Comparison of ENCODE assay signal across 10 cellular contexts in the genomic region with DNA sequence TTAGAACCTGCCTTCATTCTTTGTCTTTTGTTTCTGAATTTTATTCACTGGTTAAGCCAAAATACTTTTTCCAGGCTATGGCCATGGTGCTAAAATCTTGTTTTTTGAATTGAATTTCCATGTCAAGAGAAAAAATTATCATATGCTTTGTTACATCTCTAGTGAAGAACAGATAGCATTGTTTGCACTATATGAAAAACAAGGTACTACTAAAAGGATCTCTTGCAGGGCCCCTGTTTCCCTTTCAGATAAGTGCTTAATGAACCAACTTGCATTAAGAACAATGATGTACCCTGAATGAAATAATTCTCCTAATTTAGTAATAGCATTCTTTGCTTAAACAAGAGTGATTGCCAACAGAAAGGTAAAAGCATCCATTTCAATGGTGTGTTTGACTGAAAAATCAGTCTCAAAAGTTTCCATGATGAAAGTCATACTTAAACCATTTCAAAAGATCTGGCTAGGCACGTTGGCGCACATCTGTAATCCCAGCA. TPM values are rescaled to one million over a fixed set of nuclear protein-coding genes. Genes with fewer than 3 reads are reported as not detected.
DNase-seq lines count a peak whose midpoint lies in the region; ATAC-seq and TF ChIP-seq lines count a peak whose summit lies in the region.
"Had no signal": no experiment of that assay in that cellular context is flagged by ENCODE, and none has a peak within 500 bp of the region (broad histone marks: within the 10 kb centered on the region; RNA-seq: fewer than 3 reads in every experiment).

No MANE protein-coding gene starts in this region.

- intact Hi-C loops in ascending aorta (cut with DNase I): no loop called here

- H3K27ac ChIP-seq in ascending aorta: peak overlapping the region; percentile 100

- peaks cover 8 to 51% of the 10 kb centered on the region in 2 donors for H3K4me1 ChIP-seq in ascending aorta

- TF ChIP-seq CTCF in ascending aorta (IDR thresholded peaks at IDR 0.05): no peak

- H3K9me3 Mint-ChIP-seq in stimulated activated naive CD8-positive, alpha-beta T cell treated with anti-CD3 and anti-CD28 coated beads, Interleukin-15, Interleukin-2, amounts not matched to agents 100 ng/mL and 50 ng/mL, for 24 hours: no peaks in the 10 kb centered on the region
- no peaks in the 10 kb centered on the region for H3K9me3 Mint-ChIP-seq in stimulated activated naive CD8-positive, alpha-beta T cell treated with anti-CD3 and anti-CD28 coated beads, Interleukin-15, amount 100 ng/mL, for 72 hours
- H3K9me3 Mint-ChIP-seq in natural killer cell treated with Interleukin-12 subunit alpha and Interleukin-12 subunit beta and Interleukin-15 and Interleukin-18, amount 100 ng/mL, for 72 hours: no peaks in the 10 kb centered on the region

- H3K27me3 ChIP-seq in ascending aorta: no peaks in the 10 kb centered on the region

- peaks cover 79% of the 10 kb centered on the region for H3K36me3 Mint-ChIP-seq in stimulated activated naive CD8-positive, alpha-beta T cell treated with anti-CD3 and anti-CD28 coated beads, Interleukin-15, Interleukin-2, amounts not matched to agents 100 ng/mL and 50 ng/mL, for 24 hours (ENCODE audit: low read depth)
- H3K36me3 Mint-ChIP-seq in natural killer cell treated with Interleukin-12 subunit alpha and Interleukin-12 subunit beta and Interleukin-15 and Interleukin-18, amount 100 ng/mL, for 72 hours: peaks cover 55% of the 10 kb centered on the region

- peaks cover 55 to 69% of the 10 kb centered on the region in 2 donors for H3K36me3 ChIP-seq in ascending aorta

- H3K4me1 Mint-ChIP-seq in stimulated activated naive CD8-positive, alpha-beta T cell treated with anti-CD3 and anti-CD28 coated beads, Interleukin-15, Interleukin-2, amounts not matched to agents 100 ng/mL and 50 ng/mL, for 24 hours (ENCODE audit: low read depth): peaks cover 84% of the 10 kb centered on the region
- H3K4me1 Mint-ChIP-seq in stimulated activated naive CD8-positive, alpha-beta T cell treated with anti-CD3 and anti-CD28 coated beads, Interleukin-15, amount 100 ng/mL, for 72 hours: peaks cover 80% of the 10 kb centered on the region
- peaks cover 51 to 66% of the 10 kb centered on the region in 2 donors for H3K4me1 Mint-ChIP-seq in natural killer cell treated with Interleukin-12 subunit alpha and Interleukin-12 subunit beta and Interleukin-15 and Interleukin-18, amount 100 ng/mL, for 72 hours (ENCODE audit: low read depth in 2 of 2)

- peak overlapping the region; percentile 77 for H3K27ac Mint-ChIP-seq in stimulated activated naive CD8-positive, alpha-beta T cell treated with anti-CD3 and anti-CD28 coated beads, Interleukin-15, Interleukin-2, amounts not matched to agents 100 ng/mL and 50 ng/mL, for 24 hours
- H3K27ac Mint-ChIP-seq in stimulated activated naive CD8-positive, alpha-beta T cell treated with anti-CD3 and anti-CD28 coated beads, Interleukin-15, amount 100 ng/mL, for 72 hours: peak overlapping the region in 1 of 2 donors; percentile 65
- H3K27ac Mint-ChIP-seq in natural killer cell treated with Interleukin-12 subunit alpha and Interleukin-12 subunit beta and Interleukin-15 and Interleukin-18, amount 100 ng/mL, for 72 hours: peak overlapping the region; percentile 50 to 98

- DNase-seq in stimulated activated naive CD8-positive, alpha-beta T cell treated with anti-CD3 and anti-CD28 coated beads, Interleukin-15, amount 100 ng/mL, for 72 hours: no peak
- DNase-seq in ascending aorta (ENCODE audit: low spot score in 2 of 2): no peak
- DNase-seq in natural killer cell treated with Interleukin-12 subunit alpha and Interleukin-12 subunit beta and Interleukin-15 and Interleukin-18, amount 100 ng/mL, for 72 hours (ENCODE audit: low spot score): no peak
- DNase-seq in activated effector memory CD4-positive, alpha-beta T cell treated with anti-CD3 and anti-CD28 coated beads, Interleukin-2, amount 50 U/mL, for 16 hours: no peak
- DNase-seq in superior temporal gyrus (ENCODE audit: extremely low spot score): no peak
- no peak for DNase-seq in SHP77 treated with DMSO at 0.1 percent for 48 hours (lab: John Stamatoyannopoulos, UW)
- DNase-seq: amniotic stem cell, NCI-H146 had no signal

- H3K4me3 Mint-ChIP-seq in stimulated activated naive CD8-positive, alpha-beta T cell treated with anti-CD3 and anti-CD28 coated beads, Interleukin-15, Interleukin-2, amounts not matched to agents 100 ng/mL and 50 ng/mL, for 24 hours: no peak overlapping the region
- no peak overlapping the region for H3K4me3 Mint-ChIP-seq in stimulated activated naive CD8-positive, alpha-beta T cell treated with anti-CD3 and anti-CD28 coated beads, Interleukin-15, amount 100 ng/mL, for 72 hours
- H3K4me3 Mint-ChIP-seq in natural killer cell treated with Interleukin-12 subunit alpha and Interleukin-12 subunit beta and Interleukin-15 and Interleukin-18, amount 100 ng/mL, for 72 hours: no peak overlapping the region

- no peaks in the 10 kb centered on the region for H3K9me3 ChIP-seq in ascending aorta

- H3K27me3 Mint-ChIP-seq in stimulated activated naive CD8-positive, alpha-beta T cell treated with anti-CD3 and anti-CD28 coated beads, Interleukin-15, Interleukin-2, amounts not matched to agents 100 ng/mL and 50 ng/mL, for 24 hours: no peaks in the 10 kb centered on the region
- no peaks in the 10 kb centered on the region for H3K27me3 Mint-ChIP-seq in stimulated activated naive CD8-positive, alpha-beta T cell treated with anti-CD3 and anti-CD28 coated beads, Interleukin-15, amount 100 ng/mL, for 72 hours
- H3K27me3 Mint-ChIP-seq in natural killer cell treated with Interleukin-12 subunit alpha and Interleukin-12 subunit beta and Interleukin-15 and Interleukin-18, amount 100 ng/mL, for 72 hours: no peaks in the 10 kb centered on the region

- no peak for ATAC-seq in stimulated activated naive CD8-positive, alpha-beta T cell treated with anti-CD3 and anti-CD28 coated beads, Interleukin-15, amount 100 ng/mL, for 72 hours
- no peak for ATAC-seq in natural killer cell treated with Interleukin-12 subunit alpha and Interleukin-12 subunit beta and Interleukin-15 and Interleukin-18, amount 100 ng/mL, for 72 hours
- no peak for ATAC-seq in GM18907 (IDR thresholded peaks at IDR 0.05; ENCODE audit: unreplicated experiment)

- no peak overlapping the region for H3K4me3 ChIP-seq in ascending aorta

RNA-seq across cellular contexts. Expression of a gene that starts 4.3 kb away (rescaled TPM):
- 198 TPM for total RNA-seq in ascending aorta
- total RNA-seq in natural killer cell treated with Interleukin-12 subunit alpha and Interleukin-12 subunit beta and Interleukin-15 and Interleukin-18, amount 100 ng/mL, for 72 hours: 100 to 1,000 TPM; 192 to 310 TPM

RNA-seq across cellular contexts. Expression of a gene that starts 10.1 kb away (rescaled TPM):
- total RNA-seq in ascending aorta: 421 TPM
- 100 to 1,000 TPM; 260 to 658 TPM for total RNA-seq in natural killer cell treated with Interleukin-12 subunit alpha and Interleukin-12 subunit beta and Interleukin-15 and Interleukin-18, amount 100 ng/mL, for 72 hours

RNA-seq across cellular contexts. Expression of a gene that starts 37.9 kb away (rescaled TPM):
- 7.8 TPM for total RNA-seq in ascending aorta
- under 1 TPM; 0.88 to 0.98 TPM for total RNA-seq in natural killer cell treated with Interleukin-12 subunit alpha and Interleukin-12 subunit beta and Interleukin-15 and Interleukin-18, amount 100 ng/mL, for 72 hours
